7 cellular contexts compared by ENCODE assay signal in the genomic region with DNA sequence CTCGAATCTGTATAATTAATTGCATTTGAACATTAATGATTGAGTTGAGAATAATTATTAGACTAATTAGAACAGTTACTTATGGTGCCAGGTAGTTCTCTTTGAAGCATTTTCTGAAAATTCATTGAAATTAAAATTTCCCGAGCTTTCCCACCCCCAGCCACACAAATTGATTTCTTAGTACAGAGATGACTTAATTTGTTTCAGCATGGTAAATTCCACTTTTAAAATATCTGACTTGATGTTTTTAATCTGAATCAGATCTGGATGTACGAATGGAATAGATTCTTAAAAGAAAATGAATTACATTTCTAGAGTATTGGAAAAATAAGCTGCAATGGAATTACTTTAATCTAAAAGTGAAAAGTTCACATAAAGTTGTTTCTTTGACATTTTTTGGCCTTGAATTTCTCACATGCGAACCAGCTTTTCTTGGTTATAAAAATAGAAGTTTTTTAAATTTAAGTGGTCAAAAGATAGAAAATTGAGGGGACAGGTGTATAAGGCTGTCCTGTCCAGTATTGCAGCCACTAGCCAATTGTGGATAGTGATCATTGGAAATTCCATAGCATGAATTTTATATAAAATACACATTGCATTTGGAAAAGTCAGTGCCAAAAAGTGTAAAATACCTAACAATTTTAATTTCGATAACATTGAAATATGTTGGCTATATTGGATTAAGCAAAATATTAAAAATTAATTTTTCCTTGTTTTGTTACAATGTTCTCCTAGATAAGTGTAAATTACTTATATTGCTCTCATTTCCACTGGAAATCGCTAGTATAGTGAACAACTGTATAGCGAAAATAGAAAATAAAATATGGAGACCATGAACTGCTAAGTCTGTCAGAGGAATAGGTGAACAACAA.
DNase-seq lines count a peak whose midpoint lies in the region; ATAC-seq and TF ChIP-seq lines count a peak whose summit lies in the region.

No MANE protein-coding gene starts in this region.

- CTCF ChIA-PET in T-cell (lab: Charles Lee) = interaction anchor here in 1 of 2 donors (0.8 to 7.3 kb wide), 18 partner anchors 11 to 1817 kb away, joined by 3 to 81 read pairs (median 4); a partner anchor contains a TSS

- intact Hi-C loops in spleen (cut with DNase I; ENCODE audit: low total_unique reads) = no loop called here

- 11 to 22% (median 19%) methylated on average over 7 of the region's 7 CpGs for WGBS in spleen, 5 donors

- peaks cover 44 to 53% (median 47%) of the 10 kb centered on the region in 3 donors for H3K4me1 Mint-ChIP-seq in T-cell

- peaks cover 0 to 9% (median 0%) of the 10 kb centered on the region in 8 donors for H3K9me3 ChIP-seq in spleen

- peak overlapping the region; percentile 93 to 94 (median 94) for H3K4me3 Mint-ChIP-seq in T-cell

- H3K27me3 ChIP-seq in foreskin keratinocyte (no peaks in the 10 kb centered on the region), spleen (replicated peaks in 1 of 7) (peaks cover 0 to 9% (median 0%) of the 10 kb centered on the region in 7 donors)

- TF ChIP-seq CTCF in HFF-Myc (IDR thresholded peaks at IDR 0.05; ENCODE audit: low read depth, low read length, missing control alignments) = no peak
- no peak for TF ChIP-seq CTCF in foreskin keratinocyte (conservative IDR thresholded peaks at IDR 0.05)
- no peak for TF ChIP-seq CTCF in spleen (IDR thresholded peaks at IDR 0.05 in 8 of 11, conservative IDR thresholded peaks at IDR 0.05 in 3 of 11)

- H3K36me3 ChIP-seq in spleen = no peaks in the 10 kb centered on the region

- H3K4me1 ChIP-seq in foreskin keratinocyte (no peaks in the 10 kb centered on the region), spleen (peaks cover 3 to 54% (median 44%) of the 10 kb centered on the region in 6 donors)

- ATAC-seq in T-cell (replicated peaks in 1 of 4) (no peak), foreskin keratinocyte (no peak)

- H3K27ac Mint-ChIP-seq in T-cell = peak overlapping the region; percentile 97 to 98

- DNase-seq in HFF-Myc (ENCODE audit: extremely low read depth, low read depth) = no peak
- no peak for DNase-seq in T-cell
- no peak for DNase-seq in foreskin keratinocyte
- no peak for DNase-seq in spleen
- no peak for DNase-seq in middle frontal gyrus (ENCODE audit: extremely low spot score, low spot score)
- no peak for DNase-seq in UCSD-AML1 (lab: John Stamatoyannopoulos, UW; ENCODE audit: unreplicated experiment)
- DNase-seq in CD1c-positive myeloid dendritic cell (ENCODE audit: extremely low spot score) = no peak

- no peak for TF ChIP-seq POLR2A in spleen (IDR thresholded peaks at IDR 0.05)

- no peaks in the 10 kb centered on the region for H3K36me3 Mint-ChIP-seq in T-cell

- H3K4me3 ChIP-seq in HFF-Myc (replicated peaks; ENCODE audit: low read depth, low read length) (peak overlapping the region; percentile 84), spleen (peak overlapping the region in 6 of 8 donors; percentile 43 to 82 (median 52))

- H3K27me3 Mint-ChIP-seq in T-cell = no peaks in the 10 kb centered on the region

- POLR2A ChIA-PET in T-cell (lab: Charles Lee) = interaction anchor here (0.6 to 7.2 kb wide), 41 partner anchors 12 to 1784 kb away, joined by 3 to 223 read pairs (median 6); a partner anchor contains a TSS

- no peaks in the 10 kb centered on the region for H3K9me3 Mint-ChIP-seq in T-cell

- H3K27ac ChIP-seq in foreskin keratinocyte (peak overlapping the region; percentile 80), spleen (peak overlapping the region; percentile 87 to 99 (median 98))
